Comparison of ENCODE assay signal across 14 cellular contexts in genomic region chr4:87677731-87678130, GRCh38. TPM values are rescaled to one million over a fixed set of nuclear protein-coding genes. Genes with fewer than 3 reads are reported as not detected.
DNase-seq lines count a peak whose midpoint lies in the region; ATAC-seq and TF ChIP-seq lines count a peak whose summit lies in the region.
"Had no signal": no experiment of that assay in that cellular context is flagged by ENCODE, and none has a peak within 500 bp of the region (broad histone marks: within the 10 kb centered on the region; RNA-seq: fewer than 3 reads in every experiment).

No MANE protein-coding gene starts in this region.

- no peak overlapping the region for H3K27ac ChIP-seq in A673 (ENCODE audit: low read depth, low read length, poor library complexity, severe bottlenecking)
- peak overlapping the region in 54 of 59 donors; percentile 4 to 84 (median 60) for H3K27ac ChIP-seq in dorsolateral prefrontal cortex
- H3K27ac ChIP-seq: parathyroid adenoma, thyroid gland had no signal

- ATAC-seq in GM19452 (IDR thresholded peaks at IDR 0.05; ENCODE audit: unreplicated experiment) (peak; percentile 62), HG03045 (IDR thresholded peaks at IDR 0.05; ENCODE audit: unreplicated experiment) (peak; percentile 92), omental fat pad (ENCODE audit: low FRiP score) (no peak)

- no peak overlapping the region for H3K4me3 ChIP-seq in A673 (ENCODE audit: low read depth, low read length, poor library complexity, severe bottlenecking)
- H3K4me3 ChIP-seq in dorsolateral prefrontal cortex: peak overlapping the region in 1 of 59 donors; percentile 2
- H3K4me3 ChIP-seq: thyroid gland had no signal

- CTCF ChIA-PET in A673 (lab: Charles Lee): interaction anchor here (1.0 to 1.5 kb wide), 2 partner anchors 30 to 160 kb away, joined by 3 to 4 read pairs; no protein-coding TSS in a partner anchor

- intact Hi-C loops in A673 (cut with micrococcal nuclease; ENCODE audit: unreplicated experiment): loop anchor here (2.0 to 10.0 kb wide), 3 partner anchors 133 to 537 kb away; no protein-coding TSS in a partner anchor
- intact Hi-C loops in dorsolateral prefrontal cortex (cut with DNase I): loop anchor here (2.0 to 10.0 kb wide), 6 partner anchors 130 to 537 kb away; partner anchors contain the start of gene PKD2 (in 1 of the 2)

- H3K27me3 ChIP-seq in A673 (replicated peaks; ENCODE audit: insufficient read depth, low read depth, low read length, poor library complexity): no peaks in the 10 kb centered on the region
- H3K27me3 ChIP-seq in dorsolateral prefrontal cortex: no peaks in the 10 kb centered on the region
- H3K27me3 ChIP-seq: thyroid gland had no signal

- POLR2A ChIA-PET in A673 (lab: Charles Lee; ENCODE audit: low non-redundant PET): no interaction called here

- TF ChIP-seq CTCF in A673 (conservative IDR thresholded peaks at IDR 0.05; ENCODE audit: low read depth, low read length) (no peak), dorsolateral prefrontal cortex (IDR thresholded peaks at IDR 0.05 in 54 of 56, conservative IDR thresholded peaks at IDR 0.05 in 2 of 56; ENCODE audit: low read depth in 1 of 56, partially characterized antibody in 56 of 56) (no peak), omental fat pad (IDR thresholded peaks at IDR 0.05) (no peak)

- H3K36me3 ChIP-seq in A673 (ENCODE audit: insufficient read depth, low read length, poor library complexity, severe bottlenecking): no peaks in the 10 kb centered on the region
- H3K36me3 ChIP-seq: thyroid gland had no signal

- no peaks in the 10 kb centered on the region for H3K9me3 ChIP-seq in A673 (ENCODE audit: low read depth, low read length, poor library complexity, severe bottlenecking)
- H3K9me3 ChIP-seq: thyroid gland had no signal

- no peaks in the 10 kb centered on the region for H3K4me1 ChIP-seq in A673 (ENCODE audit: insufficient read depth, low read length, poor library complexity, severe bottlenecking)
- H3K4me1 ChIP-seq: parathyroid adenoma, thyroid gland had no signal

- DNase-seq in A673 (ENCODE audit: low spot score) (peak; percentile 29), dorsolateral prefrontal cortex (peak in 2 of 10 donors; percentile 13 to 69), omental fat pad (ENCODE audit: low spot score) (no peak), T-helper 2 cell (no peak), NCI-H128 (lab: John Stamatoyannopoulos, UW; ENCODE audit: unreplicated experiment) (no peak)
- DNase-seq in activated effector memory CD4-positive, alpha-beta T cell treated with anti-CD3 and anti-CD28 coated beads, Interleukin-2, amount 50 U/mL, for 16 hours: no peak
- DNase-seq: 8988T; NCI-H510A treated with DMSO at 0.1 percent for 48 hours; stimulated activated CD4-positive, alpha-beta T cell treated with anti-CD3 and anti-CD28 coated beads, Interleukin-4, amount 100 ng/mL, for 4 hours; thyroid gland had no signal

- BruUV-seq in A673 (replicated peaks; lab: Mats Ljungman, UMichigan): no TSS peak

RNA-seq across cellular contexts. Expression of gene DMP1, which starts 27.7 kb away (rescaled TPM):
- total RNA-seq in A673 (2021) (not detected in 2 replicates), dorsolateral prefrontal cortex (under 1 TPM in 2 of 120 experiments, not detected in 118; 0.19 to 0.22 TPM), omental fat pad (not detected)
- total RNA-seq: Daoy, thyroid gland had no signal
